ENCODE assay signal across 1 cellular context in the genomic region with DNA sequence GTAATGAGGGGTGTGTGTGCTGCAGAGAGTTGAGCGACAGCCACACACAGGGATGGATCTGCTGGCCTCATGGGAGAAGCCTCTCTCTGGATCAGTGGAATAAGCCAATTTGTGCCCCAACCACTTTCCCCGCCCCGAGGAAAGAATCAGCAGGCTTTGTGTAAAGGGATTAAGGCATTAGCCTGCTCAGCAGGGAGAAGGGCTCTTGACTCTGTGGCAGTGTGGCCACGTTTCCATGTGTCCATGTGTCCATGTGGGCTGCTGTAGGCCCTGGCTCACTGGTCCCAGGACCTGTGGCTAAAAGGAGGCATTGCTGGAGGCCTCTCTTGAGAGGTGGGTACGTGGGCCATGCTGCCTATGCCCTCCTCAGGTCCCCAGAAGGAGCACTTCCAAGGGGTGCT.
A peak's percentile ranks its signal among the peaks of the same experiment; 100 is the strongest.
TF ChIP-seq lines count a peak whose summit lies in the region.

No MANE protein-coding gene starts in this region.

TF ChIP-seq in HEK293, 187 proteins besides CTCF, POLR2A, EP300 and RAD21 (continued from another document):
- TF ChIP-seq MYNN (tag by site-specific recombination; IDR thresholded peaks at IDR 0.05; ENCODE audit: borderline replicate concordance) (no peak), ZNF449 (tag by site-specific recombination; IDR thresholded peaks at IDR 0.05) (no peak), ZBTB17 (tag by site-specific recombination; IDR thresholded peaks at IDR 0.05) (0 out of 2 replicates have a peak, but pooled peaks have one; percentile 16), ZNF626 (tag by site-specific recombination; IDR thresholded peaks at IDR 0.05) (no peak)
